Comparison of ENCODE assay signal across 20 cellular contexts in the genomic region with DNA sequence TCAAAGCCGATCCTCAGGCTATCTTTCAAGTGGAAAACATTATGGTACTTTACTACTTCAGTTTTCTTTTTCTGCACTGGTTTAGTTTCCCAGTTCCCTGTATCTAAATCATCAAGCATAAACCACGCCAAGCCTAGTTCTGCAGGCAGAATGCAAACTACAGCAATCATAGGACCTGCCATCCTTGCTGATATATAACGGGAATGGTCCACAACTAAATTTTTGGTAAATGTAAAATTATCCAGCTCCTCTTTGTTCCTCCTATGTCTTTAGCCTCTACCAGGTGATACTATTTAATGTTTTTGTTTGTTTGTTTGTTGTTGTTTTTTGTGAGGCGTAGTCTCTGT. TPM values are rescaled to one million over a fixed set of nuclear protein-coding genes. Genes with fewer than 3 reads are reported as not detected.
A peak's percentile ranks its signal among the peaks of the same experiment; 100 is the strongest.
DNase-seq lines count a peak whose midpoint lies in the region; ATAC-seq, FAIRE-seq and TF ChIP-seq lines count a peak whose summit lies in the region.
"Had no signal": no experiment of that assay in that cellular context is flagged by ENCODE, and none has a peak within 500 bp of the region (broad histone marks: within the 10 kb centered on the region; RNA-seq: fewer than 3 reads in every experiment).

No MANE protein-coding gene starts in this region.

- no peak overlapping the region for H3K56ac ChIP-seq in H1 (replicated peaks; ENCODE audit: insufficient read length, low read depth, low read length)

- H4K5ac ChIP-seq in H1 (ENCODE audit: insufficient read length, low read depth, low read length), result no peak overlapping the region

- no peaks in the 10 kb centered on the region for H3K79me2 ChIP-seq in PC-9 (ENCODE audit: low read depth)
- H3K79me2 ChIP-seq in H1 (ENCODE audit: control insufficient read depth in 1 of 2, insufficient read depth in 2 of 2, low read length in 2 of 2), result no peaks in the 10 kb centered on the region
- H3K79me2 ChIP-seq in osteoblast (ENCODE audit: insufficient read depth, low read length), result no peaks in the 10 kb centered on the region

- H4K91ac ChIP-seq in H1 (replicated peaks; ENCODE audit: insufficient read length, low read length), result no peak overlapping the region

- H3K4me2 ChIP-seq in A549 (peak overlapping the region; percentile 22), PC-9 (peak overlapping the region; percentile 53), H1 (ENCODE audit: insufficient read depth in 1 of 2, low read depth in 2 of 2, low read length in 2 of 2) (no peak overlapping the region), osteoblast (ENCODE audit: insufficient read depth, low read length) (peak overlapping the region; percentile 20)
- H3K4me2 ChIP-seq: KMS-11 had no signal

- H3K9ac ChIP-seq in H1 (replicated peaks in 1 of 4; ENCODE audit: extremely low read depth in 1 of 4, low read depth in 3 of 4, low read length in 3 of 4), result no peak overlapping the region
- H3K9ac ChIP-seq: KMS-11 had no signal

- H2AFZ ChIP-seq in PC-9, result no peak overlapping the region
- H2AFZ ChIP-seq in H1 (ENCODE audit: low read length), result 0 out of 2 replicates have a peak overlapping the region, but pooled peaks have one; percentile 18
- no peak overlapping the region for H2AFZ ChIP-seq in osteoblast (ENCODE audit: low read length)

- no peak overlapping the region for H3K27ac Mint-ChIP-seq in immature natural killer cell
- H3K27ac Mint-ChIP-seq: CD8-positive, alpha-beta T cell had no signal

- no peak overlapping the region for H3K4me3 Mint-ChIP-seq in immature natural killer cell
- H3K4me3 Mint-ChIP-seq: CD8-positive, alpha-beta T cell had no signal

- no peaks in the 10 kb centered on the region for H3K4me1 Mint-ChIP-seq in immature natural killer cell

- no peak overlapping the region for H3K27ac ChIP-seq in A549
- peak overlapping the region; percentile 33; the same call in 1 of the 2 replicates for H3K27ac ChIP-seq in PC-9
- H3K27ac ChIP-seq in H1 (ENCODE audit: low read depth, low read length), result no peak overlapping the region
- H3K27ac ChIP-seq in osteoblast (ENCODE audit: low read depth, low read length), result no peak overlapping the region
- H3K27ac ChIP-seq: KMS-11 had no signal

- no peak overlapping the region for H2AK5ac ChIP-seq in H1 (ENCODE audit: low read depth, low read length)

- H3K4me1 ChIP-seq in A549, result peaks cover 10% of the 10 kb centered on the region
- H3K4me1 ChIP-seq in PC-9 (replicated peaks; ENCODE audit: insufficient read depth), result peaks cover 24% of the 10 kb centered on the region
- H3K4me1 ChIP-seq in H1 (replicated peaks in 1 of 4; ENCODE audit: control insufficient read depth in 3 of 4, insufficient read depth in 4 of 4, low read length in 3 of 4), result no peaks in the 10 kb centered on the region
- peaks cover 11% of the 10 kb centered on the region for H3K4me1 ChIP-seq in osteoblast (ENCODE audit: insufficient read depth, low read length)

- H3K27me3 ChIP-seq in PC-9 (ENCODE audit: insufficient read depth, low read depth), result no peaks in the 10 kb centered on the region
- no peaks in the 10 kb centered on the region for H3K27me3 ChIP-seq in H1 (replicated peaks in 1 of 4; ENCODE audit: control insufficient read depth in 3 of 4, extremely low read depth in 1 of 4, insufficient read depth in 3 of 4, low read length in 3 of 4)
- no peaks in the 10 kb centered on the region for H3K27me3 ChIP-seq in osteoblast (ENCODE audit: insufficient read depth, low read length)

- TF ChIP-seq CTCF in A549 (IDR thresholded peaks at IDR 0.05) (no peak), PC-9 (conservative IDR thresholded peaks at IDR 0.05) (no peak), H1 (IDR thresholded peaks at IDR 0.05; ENCODE audit: control extremely low read depth in 1 of 3, insufficient read depth in 1 of 3, low read depth in 1 of 3, low read length in 3 of 3) (no peak), osteoblast (IDR thresholded peaks at IDR 0.05; ENCODE audit: extremely low read depth, low read depth, low read length) (no peak)

- TF ChIP-seq EP300 in A549 (IDR thresholded peaks at IDR 0.05), result no peak
- TF ChIP-seq EP300 in H1 (IDR thresholded peaks at IDR 0.05; ENCODE audit: borderline replicate concordance in 1 of 2, low read depth in 2 of 2, low read length in 2 of 2), result no peak

- no peak for TF ChIP-seq RAD21 in A549 (conservative IDR thresholded peaks at IDR 0.05 in 1 of 2, IDR thresholded peaks at IDR 0.05 in 1 of 2)
- TF ChIP-seq RAD21 in H1 (IDR thresholded peaks at IDR 0.05 in 1 of 2, conservative IDR thresholded peaks at IDR 0.05 in 1 of 2; ENCODE audit: low read depth in 2 of 2, low read length in 2 of 2), result no peak

- no peak overlapping the region for H3K23ac ChIP-seq in H1 (ENCODE audit: insufficient read length)

- no peak overlapping the region for H4K8ac ChIP-seq in H1 (ENCODE audit: extremely low read depth, insufficient read depth, low read length)

- H3K36me3 Mint-ChIP-seq in immature natural killer cell, result no peaks in the 10 kb centered on the region
- H3K36me3 Mint-ChIP-seq: CD8-positive, alpha-beta T cell had no signal

- TF ChIP-seq POLR2A in A549 (IDR thresholded peaks at IDR 0.05; ENCODE audit: low read length) (no peak), H1 (IDR thresholded peaks at IDR 0.05; ENCODE audit: control extremely low read depth in 1 of 2, low read depth in 2 of 2, low read length in 2 of 2) (no peak)

- no peak overlapping the region for H2BK120ac ChIP-seq in H1 (replicated peaks; ENCODE audit: low read depth, low read length)

- H3K18ac ChIP-seq in H1 (ENCODE audit: extremely low read depth, low read length), result no peak overlapping the region

- H3K23me2 ChIP-seq in H1 (ENCODE audit: low read depth, low read length), result no peaks in the 10 kb centered on the region

- BruUV-seq in PC-9 (replicated peaks; lab: Mats Ljungman, UMichigan), result no TSS peak

- intact Hi-C loops in PC-9 (cut with micrococcal nuclease; ENCODE audit: unreplicated experiment), result loop anchor here (1.0 kb wide), 3 partner anchors 19 to 55 kb away; a partner anchor contains a TSS

- peak in 1 of 2 experiments; percentile 34; a peak in 2 of 6 replicates for ATAC-seq in A549
- ATAC-seq: CD8-positive, alpha-beta T cell had no signal

- no peaks in the 10 kb centered on the region for H3K9me2 ChIP-seq in PC-9 (ENCODE audit: insufficient read depth)

- DNase-seq in A549 (ENCODE audit: low read depth in 1 of 2, low spot score in 1 of 2) (no peak), PC-9 (no peak), H1 (ENCODE audit: low read depth in 1 of 2, low spot score in 2 of 2) (no peak), osteoblast (ENCODE audit: insufficient read length, low spot score, missing footprints) (peak; percentile 34), H4 (ENCODE audit: low spot score) (no peak), GF-D8 (lab: John Stamatoyannopoulos, UW) (no peak), DMS53 treated with DMSO at 0.1 percent for 48 hours (lab: John Stamatoyannopoulos, UW; ENCODE audit: unreplicated experiment) (no peak), immature natural killer cell (no peak)
- DNase-seq: CD8-positive, alpha-beta T cell; DMS79; NCI-H1048; NCI-H146; NCI-H2081 treated with DMSO at 0.1 percent for 48 hours; NCI-H510A treated with DMSO at 0.1 percent for 48 hours; NCI-H82; SHP77 had no signal

- H2BK12ac ChIP-seq in H1 (ENCODE audit: low read depth, low read length), result no peak overlapping the region

- CTCF ChIA-PET in A549 (lab: Yijun Ruan, JAX), result interaction anchor here (0.6 to 0.7 kb wide), 2 partner anchors 35 to 66 kb away, joined by 3 read pairs; no protein-coding TSS in a partner anchor
- CTCF ChIA-PET in PC-9 (lab: Charles Lee), result no interaction called here
- CTCF ChIA-PET in H1 (lab: Charles Lee; ENCODE audit: partially characterized antibody), result interaction anchor here (2.4 kb wide), 1 partner anchor 10 kb away, joined by 7 read pairs; no protein-coding TSS in a partner anchor

- H3K79me1 ChIP-seq in H1 (ENCODE audit: low read depth, low read length), result no peaks in the 10 kb centered on the region

- H3K14ac ChIP-seq in H1 (ENCODE audit: insufficient read length), result no peak overlapping the region

- H3F3A ChIP-seq in PC-9 (ENCODE audit: insufficient read depth, low read depth), result peaks cover 20% of the 10 kb centered on the region

- no peak overlapping the region for H3K4ac ChIP-seq in H1 (replicated peaks; ENCODE audit: insufficient read length, low read depth, low read length)

- H2BK5ac ChIP-seq in H1 (ENCODE audit: low read depth, low read length), result no peak overlapping the region

- POLR2A ChIA-PET in A549 (lab: Yijun Ruan, JAX), result no interaction called here
- POLR2A ChIA-PET in PC-9 (lab: Charles Lee; ENCODE audit: unreplicated experiment), result interaction anchor here (0.7 to 1.4 kb wide), 4 partner anchors 30 to 205 kb away, joined by 4 to 18 read pairs (median 5); no protein-coding TSS in a partner anchor
- POLR2A ChIA-PET in H1 (lab: Charles Lee; ENCODE audit: partially characterized antibody), result interaction anchor here (1.1 kb wide), 1 partner anchor 20 kb away, joined by 3 read pairs; a partner anchor contains a TSS

- H3K36me3 ChIP-seq in PC-9 (ENCODE audit: low read depth), result no peaks in the 10 kb centered on the region
- H3K36me3 ChIP-seq in H1 (ENCODE audit: control insufficient read depth in 2 of 4, insufficient read depth in 4 of 4, low read length in 3 of 4), result no peaks in the 10 kb centered on the region
- H3K36me3 ChIP-seq in osteoblast (ENCODE audit: insufficient read depth, low read length), result no peaks in the 10 kb centered on the region

- no peak overlapping the region for H3K4me3 ChIP-seq in A549
- no peak overlapping the region for H3K4me3 ChIP-seq in PC-9
- H3K4me3 ChIP-seq in H1 (ENCODE audit: extremely low read depth in 1 of 4, insufficient read depth in 2 of 4, low read depth in 3 of 4, low read length in 4 of 4), result no peak overlapping the region
- H3K4me3 ChIP-seq in osteoblast (ENCODE audit: insufficient read depth, low read length), result no peak overlapping the region

- 72% methylated on average over 4 of the region's 4 CpGs for WGBS in A549 (ENCODE audit: missing lambda C conversion rate)
- WGBS in H1 (ENCODE audit: extremely low coverage in 1 of 2, insufficient coverage in 1 of 2, insufficient read length in 1 of 2, insufficient replicate concordance in 2 of 2, low coverage in 1 of 2, low lambda C conversion rate in 2 of 2, missing lambda C conversion rate in 1 of 2), 2 experiments, result 88% methylated on average over 4 of the region's 4 CpGs; no CpG with 5 or more reads in 1 of the 2 experiments

- no peaks in the 10 kb centered on the region for H3K9me3 Mint-ChIP-seq in immature natural killer cell
- H3K9me3 Mint-ChIP-seq: CD8-positive, alpha-beta T cell had no signal

- H4K20me1 ChIP-seq in PC-9 (ENCODE audit: insufficient read depth) (no peaks in the 10 kb centered on the region), H1 (replicated peaks in 1 of 2; ENCODE audit: control insufficient read depth in 1 of 2, insufficient read depth in 2 of 2, low read length in 2 of 2) (no peaks in the 10 kb centered on the region), osteoblast (ENCODE audit: insufficient read depth, low read length) (no peaks in the 10 kb centered on the region)

- H3K9me3 ChIP-seq in A549 (no peaks in the 10 kb centered on the region), PC-9 (ENCODE audit: insufficient read depth, low read depth) (no peaks in the 10 kb centered on the region), H1 (ENCODE audit: insufficient read depth in 2 of 2, low read depth in 1 of 2, low read length in 1 of 2) (no peaks in the 10 kb centered on the region), osteoblast (ENCODE audit: low read depth, low read length) (no peaks in the 10 kb centered on the region)

- peaks cover 4 to 7% (median 6%) of the 10 kb centered on the region in 3 donors for H3K27me3 Mint-ChIP-seq in immature natural killer cell (ENCODE audit: low read depth in 3 of 3)

- FAIRE-seq in A549 (lab: Jason Lieb, UNC), result no peak
- no peak for FAIRE-seq in H1 (lab: Jason Lieb, UNC)
- FAIRE-seq: RCC 7860 had no signal

- H2BK15ac ChIP-seq in H1 (ENCODE audit: low read length), result no peak overlapping the region

- H2BK20ac ChIP-seq in H1 (ENCODE audit: low read length), result no peak overlapping the region

RNA-seq across cellular contexts. Expression of a gene that starts 19.3 kb away (rescaled TPM):
- polyA plus RNA-seq in A549 (2011; rRNA removed), result 25.2 and 32.6 TPM in 2 replicates
- 7.0 and 7.3 TPM in 2 replicates for polyA plus RNA-seq in A549 (2012; cell fraction: cytosol; rRNA removed)
- 5.7 and 7.3 TPM in 2 replicates for polyA plus RNA-seq in A549 (2012; cell fraction: nucleus; rRNA removed)
- 23.4 to 26.8 TPM (median 26.6 TPM) in 3 replicates for polyA plus RNA-seq in A549 (2017; fragmentation: RNase III; extraction: RNeasy Plus Mini Kit Qiagen cat#74134 plus additional on column Dnase treatment)
- polyA minus RNA-seq in A549 (2011; rRNA and poly(A)+ RNA removed), result 14.7 and 15.7 TPM in 2 replicates
- total RNA-seq in PC-9 (2021), result 73.7 and 94.7 TPM in 2 replicates
- 19.0 and 25.1 TPM in 2 replicates for total RNA-seq in H1 (2021; fragmentation: NEBNext Ultra II Directional; extraction: Animal tissue kit (Norgen Biotek cat#: 25700))
- 4.2 and 6.7 TPM in 2 replicates for polyA plus RNA-seq in H1 (2011; rRNA removed)
- polyA plus RNA-seq in H1 (2011; cell fraction: cytosol; rRNA removed), result 7.4 TPM
- polyA plus RNA-seq in H1 (2011; cell fraction: nucleus; rRNA removed), result 3.3 TPM
- 7.2 to 14.8 TPM (median 9.4 TPM) in 4 replicates for polyA plus RNA-seq in H1 (2012, experiment 1 of 2)
- polyA plus RNA-seq in H1 (2012, experiment 2 of 2), result 1.2 TPM
- 10.9 TPM for polyA plus RNA-seq in H1 (2013, experiment 1 of 2)
- 11.8 TPM for polyA plus RNA-seq in H1 (2013, experiment 2 of 2)
- polyA minus RNA-seq in H1 (2011; rRNA and poly(A)+ RNA removed), result 11.8 and 17.3 TPM in 2 replicates
- 10.2 TPM for polyA minus RNA-seq in H1 (2011; cell fraction: cytosol; rRNA and poly(A)+ RNA removed)
- 28.2 TPM for polyA minus RNA-seq in H1 (2011; cell fraction: nucleus; rRNA and poly(A)+ RNA removed)
- total RNA-seq in osteoblast, result 21.2 and 21.7 TPM in 2 replicates
- total RNA-seq in H4 (2014; rRNA removed; shearing (Covaris generic)), result 20.4 and 24.2 TPM in 2 replicates
- 1 to 10 TPM; 1.8 to 2.8 (median 2.0) TPM for polyA plus RNA-seq in immature natural killer cell

RNA-seq across cellular contexts. Expression of a gene that starts 32.7 kb away (rescaled TPM):
- not detected in 2 replicates for polyA plus RNA-seq in A549 (2011; rRNA removed)
- polyA plus RNA-seq in A549 (2012; cell fraction: cytosol; rRNA removed), result 0.01 TPM in 1 of 2 replicates, not detected in the other
- polyA plus RNA-seq in A549 (2012; cell fraction: nucleus; rRNA removed), result 0.06 and 0.13 TPM in 2 replicates
- polyA plus RNA-seq in A549 (2017; fragmentation: RNase III; extraction: RNeasy Plus Mini Kit Qiagen cat#74134 plus additional on column Dnase treatment), result 0.12 TPM in 1 of 3 replicates, not detected in the others
- not detected in 2 replicates for polyA minus RNA-seq in A549 (2011; rRNA and poly(A)+ RNA removed)
- total RNA-seq in PC-9 (2021), result 0.31 TPM in 1 of 2 replicates, not detected in the other
- not detected in 2 replicates for total RNA-seq in H1 (2021; fragmentation: NEBNext Ultra II Directional; extraction: Animal tissue kit (Norgen Biotek cat#: 25700))
- polyA plus RNA-seq in H1 (2011; rRNA removed), result not detected in 2 replicates
- polyA plus RNA-seq in H1 (2011; cell fraction: cytosol; rRNA removed), result not detected
- polyA plus RNA-seq in H1 (2011; cell fraction: nucleus; rRNA removed), result 0.07 TPM
- polyA plus RNA-seq in H1 (2012, experiment 1 of 2), result not detected in 4 replicates
- not detected for polyA plus RNA-seq in H1 (2012, experiment 2 of 2)
- polyA plus RNA-seq in H1 (2013, experiment 1 of 2), result 0.47 TPM
- polyA plus RNA-seq in H1 (2013, experiment 2 of 2), result 0.46 TPM
- polyA minus RNA-seq in H1 (2011; rRNA and poly(A)+ RNA removed), result 0.10 and 0.13 TPM in 2 replicates
- polyA minus RNA-seq in H1 (2011; cell fraction: cytosol; rRNA and poly(A)+ RNA removed), result not detected
- polyA minus RNA-seq in H1 (2011; cell fraction: nucleus; rRNA and poly(A)+ RNA removed), result not detected
- not detected in 2 replicates for total RNA-seq in osteoblast
- not detected in 2 replicates for total RNA-seq in H4 (2014; rRNA removed; shearing (Covaris generic))
- polyA plus RNA-seq in immature natural killer cell, result not detected
- total RNA-seq: CD8-positive, alpha-beta T cell; M059J had no signal
- polyA plus RNA-seq: BJ had no signal

Comparison
In these comparisons a context has a peak if more than half of its experiments do, and no peak if none do; other contexts are left out.
1. H3K4me2 ChIP-seq: peak in A549 (single experiment), PC-9 (single experiment) and osteoblast (single experiment); none in H1 (0 of 2).